16 cellular contexts compared by ENCODE assay signal in genomic region chr4:185110375-185110823, GRCh38.
"Had no signal": no experiment of that assay in that cellular context is flagged by ENCODE, and none has a peak within 500 bp of the region (broad histone marks: within the 10 kb centered on the region; RNA-seq: fewer than 3 reads in every experiment).

No MANE protein-coding gene starts in this region.

- DNase-seq: activated CD4-positive, alpha-beta T cell treated with anti-CD3 and anti-CD28 coated beads, Interleukin-2, amount 50 U/mL, for 1 hour; activated naive CD8-positive, alpha-beta T cell treated with anti-CD3 and anti-CD28 coated beads for 36 hours; anterior cingulate cortex; cerebellar nuclear complex; erythroblast; gastrocnemius medialis; heart left ventricle; stimulated activated CD4-positive, alpha-beta T cell treated with anti-CD3 and anti-CD28 coated beads, Interleukin-12 subunit alpha, Interleukin-12 subunit beta, amount 100 ng/mL, for 4 hours; stimulated activated CD4-positive, alpha-beta T cell treated with anti-CD3 and anti-CD28 coated beads, Interleukin-2, amount 100 ng/mL, for 24 hours; T-helper 9 cell had no signal

- H3K27me3 ChIP-seq: gastrocnemius medialis, heart left ventricle had no signal

- H3K9me3 Mint-ChIP-seq: activated naive CD8-positive, alpha-beta T cell treated with anti-CD3 and anti-CD28 coated beads for 36 hours; activated T-helper 1 cell treated with anti-CD3 and anti-CD28 coated beads, Interleukin-12 subunit alpha, Interleukin-12 subunit beta, Interleukin-2, Interleukin-4 antibody, amounts not matched to agents 30 ng/mL and 10 ng/mL and 1 ng/mL, durations not matched to agents 14 hours and 24 hours and 36 hours; dendritic cell treated with granulocyte-macrophage colony-stimulating factor and Interleukin-4, amounts not matched to agents 40 ng/mL and 50 ng/mL, for 4 days; mesothelial cell of epicardium; neural crest cell had no signal

- H3K36me3 ChIP-seq: gastrocnemius medialis, heart left ventricle had no signal

- H3K4me3 ChIP-seq: gastrocnemius medialis, heart left ventricle had no signal

- H3K4me3 Mint-ChIP-seq: activated naive CD8-positive, alpha-beta T cell treated with anti-CD3 and anti-CD28 coated beads for 36 hours; activated T-helper 1 cell treated with anti-CD3 and anti-CD28 coated beads, Interleukin-12 subunit alpha, Interleukin-12 subunit beta, Interleukin-2, Interleukin-4 antibody, amounts not matched to agents 30 ng/mL and 10 ng/mL and 1 ng/mL, durations not matched to agents 14 hours and 24 hours and 36 hours; dendritic cell treated with granulocyte-macrophage colony-stimulating factor and Interleukin-4, amounts not matched to agents 40 ng/mL and 50 ng/mL, for 4 days; mesothelial cell of epicardium had no signal

- FAIRE-seq: keratinocyte had no signal

- H3K9me3 ChIP-seq: gastrocnemius medialis, heart left ventricle had no signal

- H3K27ac Mint-ChIP-seq: activated naive CD8-positive, alpha-beta T cell treated with anti-CD3 and anti-CD28 coated beads for 36 hours; activated T-helper 1 cell treated with anti-CD3 and anti-CD28 coated beads, Interleukin-12 subunit alpha, Interleukin-12 subunit beta, Interleukin-2, Interleukin-4 antibody, amounts not matched to agents 30 ng/mL and 10 ng/mL and 1 ng/mL, durations not matched to agents 14 hours and 24 hours and 36 hours; dendritic cell treated with granulocyte-macrophage colony-stimulating factor and Interleukin-4, amounts not matched to agents 40 ng/mL and 50 ng/mL, for 4 days; mesothelial cell of epicardium had no signal

- ATAC-seq: activated CD4-positive, CD25-positive, alpha-beta regulatory T cell treated with anti-CD3 and anti-CD28 coated beads, Interleukin-2, amount 50 U/mL, for 24 hours; gastrocnemius medialis; heart left ventricle had no signal

- H3K36me3 Mint-ChIP-seq: activated naive CD8-positive, alpha-beta T cell treated with anti-CD3 and anti-CD28 coated beads for 36 hours; mesothelial cell of epicardium had no signal
